8 cellular contexts compared by ENCODE assay signal in genomic region chr1:235417101-235417697, GRCh38. TPM values are rescaled to one million over a fixed set of nuclear protein-coding genes. Genes with fewer than 3 reads are reported as not detected.
DNase-seq lines count a peak whose midpoint lies in the region; ATAC-seq, FAIRE-seq and TF ChIP-seq lines count a peak whose summit lies in the region.

No MANE protein-coding gene starts in this region.

- DNase-seq in A673 (ENCODE audit: low spot score) (peak; percentile 53), GM12892 (ENCODE audit: insufficient read length) (peak; percentile 29), NCI-H1694 (lab: John Stamatoyannopoulos, UW) (peak; percentile 55), WTC11 (ENCODE audit: low spot score) (peak; percentile 69), bronchial epithelial cell (ENCODE audit: low read depth) (peak; percentile 70), kidney epithelial cell (ENCODE audit: low read depth) (no peak)
- peak; percentile 56 for DNase-seq in stimulated activated CD4-positive, alpha-beta T cell treated with anti-CD3 and anti-CD28 coated beads, Interleukin-1b, Interleukin-23, amount 100 ng/mL, for 48 hours

- H3K4me3 ChIP-seq in A673 (ENCODE audit: low read depth, low read length, poor library complexity, severe bottlenecking) = no peak overlapping the region
- no peak overlapping the region for H3K4me3 ChIP-seq in bronchial epithelial cell (ENCODE audit: low read depth, low read length)
- H3K4me3 ChIP-seq in kidney epithelial cell (ENCODE audit: low read depth, low read length) = no peak overlapping the region

- FAIRE-seq in GM12892 (lab: Jason Lieb, UNC) (peak; percentile 89), bronchial epithelial cell (lab: Jason Lieb, UNC) (no peak)

- CTCF ChIA-PET in A673 (lab: Charles Lee) (interaction anchor here (0.5 to 1.3 kb wide), 5 partner anchors 27 to 561 kb away, joined by 3 to 6 read pairs (median 4); partner anchors contain the start of gene GGPS1), WTC11 (lab: Charles Lee) (interaction anchor here (0.6 to 2.9 kb wide), 29 partner anchors 9 to 324 kb away, joined by 3 to 16 read pairs (median 3); partner anchors contain the start of genes ARID4B, B3GALNT2, GGPS1 and RBM34)

- H3K36me3 Mint-ChIP-seq in WTC11 = peaks cover 11% of the 10 kb centered on the region

- H3K27me3 ChIP-seq in A673 (replicated peaks; ENCODE audit: insufficient read depth, low read depth, low read length, poor library complexity) (no peaks in the 10 kb centered on the region), bronchial epithelial cell (ENCODE audit: control insufficient read depth, insufficient read depth, low read length) (no peaks in the 10 kb centered on the region), kidney epithelial cell (ENCODE audit: control insufficient read depth, insufficient read depth, low read length) (no peaks in the 10 kb centered on the region)

- H3K36me3 ChIP-seq in A673 (ENCODE audit: insufficient read depth, low read length, poor library complexity, severe bottlenecking) (no peaks in the 10 kb centered on the region), bronchial epithelial cell (ENCODE audit: control insufficient read depth, insufficient read depth, low read length) (no peaks in the 10 kb centered on the region), kidney epithelial cell (ENCODE audit: control insufficient read depth, insufficient read depth, low read length) (no peaks in the 10 kb centered on the region)

- no peaks in the 10 kb centered on the region for H3K4me1 ChIP-seq in A673 (ENCODE audit: insufficient read depth, low read length, poor library complexity, severe bottlenecking)

- peak overlapping the region; percentile 32; the same call in 1 of the 2 replicates for H3K27ac Mint-ChIP-seq in WTC11

- TF ChIP-seq CTCF in A673 (conservative IDR thresholded peaks at IDR 0.05; ENCODE audit: low read depth, low read length) (peak; percentile 68), WTC11 (IDR thresholded peaks at IDR 0.05) (peak; percentile 82), bronchial epithelial cell (IDR thresholded peaks at IDR 0.05; ENCODE audit: insufficient read depth, low read length, severe bottlenecking) (peak; percentile 78), kidney epithelial cell (IDR thresholded peaks at IDR 0.05; ENCODE audit: insufficient read depth, low read length, poor library complexity, severe bottlenecking) (peak; percentile 80)

- H3K4me3 Mint-ChIP-seq in WTC11 = no peak overlapping the region

- H3K9me3 ChIP-seq in A673 (ENCODE audit: low read depth, low read length, poor library complexity, severe bottlenecking) = no peaks in the 10 kb centered on the region

- no peak for TF ChIP-seq POLR2A in GM12892 (IDR thresholded peaks at IDR 0.05; ENCODE audit: low read depth, low read length)

- no peak overlapping the region for H3K27ac ChIP-seq in A673 (ENCODE audit: low read depth, low read length, poor library complexity, severe bottlenecking)

- no peaks in the 10 kb centered on the region for H3K27me3 Mint-ChIP-seq in WTC11 (ENCODE audit: low read depth)

- ATAC-seq in WTC11 (peak; percentile 67), GM19324 (IDR thresholded peaks at IDR 0.05; ENCODE audit: low FRiP score, unreplicated experiment) (no peak)

- intact Hi-C loops in A673 (cut with micrococcal nuclease; ENCODE audit: unreplicated experiment) = loop anchor here (1.0 to 10.0 kb wide), 4 partner anchors 164 to 1302 kb away; no protein-coding TSS in a partner anchor

- 0 out of 2 replicates have a peak, but pooled peaks cover 3% of the 10 kb centered on the region for H3K9me3 Mint-ChIP-seq in WTC11

- H3K4me1 Mint-ChIP-seq in WTC11 = no peaks in the 10 kb centered on the region

- POLR2A ChIA-PET in A673 (lab: Charles Lee; ENCODE audit: low non-redundant PET) = no interaction called here
- POLR2A ChIA-PET in WTC11 (lab: Charles Lee) = no interaction called here

- BruUV-seq in A673 (replicated peaks; lab: Mats Ljungman, UMichigan) = no TSS peak

TF ChIP-seq in WTC11, 78 proteins besides CTCF, POLR2A, EP300 and RAD21:
- no peak for TF ChIP-seq IRF2 (CRISPR knock-in tag; IDR thresholded peaks at IDR 0.05; ENCODE audit: borderline replicate concordance, low read depth)
- TF ChIP-seq GTF2I (CRISPR knock-in tag; conservative IDR thresholded peaks at IDR 0.05) = no peak

RNA-seq across cellular contexts. Expression of gene TBCE, which starts 50.0 kb away (rescaled TPM):
- total RNA-seq in A673 (2021) = 22.1 and 26.3 TPM in 2 replicates
- 27.6 TPM for polyA plus RNA-seq in GM12892 (2012; ENCODE audit: missing spikeins)
- 33.3 to 40.1 TPM (median 34.8 TPM) in 3 replicates for total RNA-seq in WTC11 (2021)
- total RNA-seq in bronchial epithelial cell = 16.4 and 25.0 TPM in 2 replicates
- 21.8 and 24.7 TPM in 2 replicates for total RNA-seq in kidney epithelial cell
